ENCODE assay signal across 14 cellular contexts in genomic region chr2:145748927-145749326, GRCh38.
A peak's percentile ranks its signal among the peaks of the same experiment; 100 is the strongest.
DNase-seq lines count a peak whose midpoint lies in the region; ATAC-seq lines count a peak whose summit lies in the region.
"Had no signal": no experiment of that assay in that cellular context is flagged by ENCODE, and none has a peak within 500 bp of the region (broad histone marks: within the 10 kb centered on the region; RNA-seq: fewer than 3 reads in every experiment).

No MANE protein-coding gene starts in this region.

- ATAC-seq in stimulated activated naive CD8-positive, alpha-beta T cell treated with anti-CD3 and anti-CD28 coated beads, Interleukin-15, amount 100 ng/mL, for 72 hours: peak; percentile 64
- ATAC-seq in stimulated activated naive CD8-positive, alpha-beta T cell treated with anti-CD3 and anti-CD28 coated beads, Interleukin-15, Interleukin-2, amounts not matched to agents 100 U/mL and 50 U/mL, for 24 hours: no peak
- peak; percentile 45 for ATAC-seq in HG02642 (IDR thresholded peaks at IDR 0.05; ENCODE audit: poor library complexity, unreplicated experiment)
- peak; percentile 44 for ATAC-seq in HG03439 (IDR thresholded peaks at IDR 0.05; ENCODE audit: unreplicated experiment)
- no peak for ATAC-seq in activated CD4-positive, CD25-positive, alpha-beta regulatory T cell treated with anti-CD3 and anti-CD28 coated beads, Interleukin-2, amount 50 U/mL, for 24 hours

- H3K36me3 ChIP-seq in H7 (replicated peaks; ENCODE audit: control insufficient read depth, insufficient read depth, low read length): no peaks in the 10 kb centered on the region

- H3K9me3 Mint-ChIP-seq in stimulated activated naive CD8-positive, alpha-beta T cell treated with anti-CD3 and anti-CD28 coated beads, Interleukin-15, amount 100 ng/mL, for 72 hours: no peaks in the 10 kb centered on the region
- H3K9me3 Mint-ChIP-seq: H9 had no signal

- H3K4me1 Mint-ChIP-seq in stimulated activated naive CD8-positive, alpha-beta T cell treated with anti-CD3 and anti-CD28 coated beads, Interleukin-15, amount 100 ng/mL, for 72 hours: peaks cover 6% of the 10 kb centered on the region

- H3K27ac Mint-ChIP-seq in stimulated activated naive CD8-positive, alpha-beta T cell treated with anti-CD3 and anti-CD28 coated beads, Interleukin-15, amount 100 ng/mL, for 72 hours: no peak overlapping the region
- H3K27ac Mint-ChIP-seq: H9 had no signal

- peaks cover 10% of the 10 kb centered on the region for H3K27me3 Mint-ChIP-seq in stimulated activated naive CD8-positive, alpha-beta T cell treated with anti-CD3 and anti-CD28 coated beads, Interleukin-15, amount 100 ng/mL, for 72 hours

- H3K27me3 ChIP-seq in H7 (ENCODE audit: control insufficient read depth, insufficient read depth, low read length): no peaks in the 10 kb centered on the region

- no peak overlapping the region for H3K4me3 ChIP-seq in H7 (ENCODE audit: insufficient read depth, low read depth, low read length)
- H3K4me3 ChIP-seq: SK-N-MC, skin epidermis had no signal

- DNase-seq in stimulated activated naive CD8-positive, alpha-beta T cell treated with anti-CD3 and anti-CD28 coated beads, Interleukin-15, amount 100 ng/mL, for 72 hours: no peak
- DNase-seq in stimulated activated naive CD8-positive, alpha-beta T cell treated with anti-CD3 and anti-CD28 coated beads, Interleukin-15, Interleukin-2, amounts not matched to agents 100 U/mL and 50 U/mL, for 24 hours: no peak
- DNase-seq in NCI-H2081 treated with DMSO at 0.1 percent for 48 hours (lab: John Stamatoyannopoulos, UW): no peak
- DNase-seq in H7: no peak
- no peak for DNase-seq in LoVo (ENCODE audit: low spot score)
- DNase-seq: amygdala, EL, H9, NCI-H69 had no signal

- H3K4me3 Mint-ChIP-seq in stimulated activated naive CD8-positive, alpha-beta T cell treated with anti-CD3 and anti-CD28 coated beads, Interleukin-15, amount 100 ng/mL, for 72 hours: no peak overlapping the region
- H3K4me3 Mint-ChIP-seq: H9 had no signal

Comparison
In these comparisons a context has a peak if more than half of its experiments do, and no peak if none do; other contexts are left out.
1. ATAC-seq: peak in stimulated activated naive CD8-positive, alpha-beta T cell treated with anti-CD3 and anti-CD28 coated beads, Interleukin-15, amount 100 ng/mL, for 72 hours (single experiment), HG02642 (single experiment) and HG03439 (single experiment); none in stimulated activated naive CD8-positive, alpha-beta T cell treated with anti-CD3 and anti-CD28 coated beads, Interleukin-15, Interleukin-2, amounts not matched to agents 100 U/mL and 50 U/mL, for 24 hours (single experiment) and activated CD4-positive, CD25-positive, alpha-beta regulatory T cell treated with anti-CD3 and anti-CD28 coated beads, Interleukin-2, amount 50 U/mL, for 24 hours (0 of 2).